1 cellular context compared by ENCODE assay signal in the genomic region with DNA sequence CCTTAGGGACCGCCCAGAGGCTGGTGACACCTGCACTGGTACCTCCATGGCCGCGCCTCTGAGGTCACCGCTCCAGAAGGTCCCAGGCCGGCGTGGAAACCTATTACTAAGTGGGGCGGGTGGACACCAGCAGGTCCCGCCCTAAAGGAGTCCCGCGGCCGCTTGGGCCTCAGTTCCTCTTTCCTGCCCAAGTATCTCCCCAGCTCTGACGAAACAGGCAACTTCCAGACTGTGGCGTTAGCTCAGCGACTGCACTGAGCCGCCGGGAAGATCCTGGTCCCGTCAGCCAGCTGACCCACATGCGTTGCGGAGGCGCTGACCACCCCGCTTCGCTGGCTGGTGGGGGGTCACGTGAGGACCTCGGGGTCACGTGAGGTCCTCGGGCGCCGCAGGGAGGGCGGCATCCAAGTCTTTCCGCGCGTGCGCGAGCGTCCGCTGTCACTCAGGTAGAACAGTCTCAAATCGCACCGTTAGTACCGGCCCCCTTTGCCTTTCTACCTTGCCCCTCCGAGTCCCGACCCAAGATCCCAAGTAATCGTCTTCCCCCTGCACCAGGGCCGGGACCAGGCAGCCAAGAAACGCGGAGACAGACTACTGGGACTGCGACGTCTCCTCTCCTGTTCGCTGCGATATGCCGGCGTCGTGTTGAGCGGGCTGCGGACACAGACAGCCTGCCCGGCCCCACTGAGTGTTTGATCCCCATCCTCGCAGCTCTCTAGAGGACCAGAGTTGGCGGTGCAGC.
A peak's percentile ranks its signal among the peaks of the same experiment; 100 is the strongest.
TF ChIP-seq lines count a peak whose summit lies in the region.

No MANE protein-coding gene starts in this region.

TF ChIP-seq in HepG2, 621 proteins besides CTCF, POLR2A, EP300 and RAD21 (continued from another document and continues in another):
- TF ChIP-seq, protein P1, sequence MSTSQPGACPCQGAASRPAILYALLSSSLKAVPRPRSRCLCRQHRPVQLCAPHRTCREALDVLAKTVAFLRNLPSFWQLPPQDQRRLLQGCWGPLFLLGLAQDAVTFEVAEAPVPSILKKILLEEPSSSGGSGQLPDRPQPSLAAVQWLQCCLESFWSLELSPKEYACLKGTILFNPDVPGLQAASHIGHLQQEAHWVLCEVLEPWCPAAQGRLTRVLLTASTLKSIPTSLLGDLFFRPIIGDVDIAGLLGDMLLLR (CRISPR knock-in tag; IDR thresholded peaks at IDR 0.05), result no peak
- TF ChIP-seq, protein P2, sequence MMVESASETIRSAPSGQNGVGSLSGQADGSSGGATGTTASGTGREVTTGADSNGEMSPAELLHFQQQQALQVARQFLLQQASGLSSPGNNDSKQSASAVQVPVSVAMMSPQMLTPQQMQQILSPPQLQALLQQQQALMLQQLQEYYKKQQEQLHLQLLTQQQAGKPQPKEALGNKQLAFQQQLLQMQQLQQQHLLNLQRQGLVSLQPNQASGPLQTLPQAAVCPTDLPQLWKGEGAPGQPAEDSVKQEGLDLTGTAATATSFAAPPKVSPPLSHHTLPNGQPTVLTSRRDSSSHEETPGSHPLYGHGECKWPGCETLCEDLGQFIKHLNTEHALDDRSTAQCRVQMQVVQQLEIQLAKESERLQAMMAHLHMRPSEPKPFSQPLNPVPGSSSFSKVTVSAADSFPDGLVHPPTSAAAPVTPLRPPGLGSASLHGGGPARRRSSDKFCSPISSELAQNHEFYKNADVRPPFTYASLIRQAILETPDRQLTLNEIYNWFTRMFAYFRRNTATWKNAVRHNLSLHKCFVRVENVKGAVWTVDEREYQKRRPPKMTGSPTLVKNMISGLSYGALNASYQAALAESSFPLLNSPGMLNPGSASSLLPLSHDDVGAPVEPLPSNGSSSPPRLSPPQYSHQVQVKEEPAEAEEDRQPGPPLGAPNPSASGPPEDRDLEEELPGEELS (CRISPR knock-in tag; IDR thresholded peaks at IDR 0.05), result no peak
- TF ChIP-seq ZKSCAN8 (CRISPR knock-in tag; IDR thresholded peaks at IDR 0.05; ENCODE audit: borderline replicate concordance) (no peak), ATAD3A (CRISPR knock-in tag; IDR thresholded peaks at IDR 0.05) (no peak), MAFF (IDR thresholded peaks at IDR 0.05; ENCODE audit: low read depth, low read length) (no peak), BHLHE40 (IDR thresholded peaks at IDR 0.05; ENCODE audit: low read length) (peak; percentile 93), NFATC3 (CRISPR knock-in tag; IDR thresholded peaks at IDR 0.05) (peak; percentile 59; the same call in 1 of the 2 replicates), ZNF614 (CRISPR knock-in tag; IDR thresholded peaks at IDR 0.05; ENCODE audit: borderline replicate concordance) (no peak), MATR3 (CRISPR knock-in tag; IDR thresholded peaks at IDR 0.05) (no peak), POLR2G (IDR thresholded peaks at IDR 0.05; ENCODE audit: low read depth, low read length) (peak; percentile 73), NRL (CRISPR knock-in tag; IDR thresholded peaks at IDR 0.05; ENCODE audit: borderline replicate concordance) (0 out of 2 replicates have a peak, but pooled peaks have one; percentile 11), SKI (IDR thresholded peaks at IDR 0.05; ENCODE audit: partially characterized antibody) (no peak), NR2F2 (IDR thresholded peaks at IDR 0.05; ENCODE audit: borderline replicate concordance, low read depth) (no peak), REXO4 (CRISPR knock-in tag; IDR thresholded peaks at IDR 0.05; ENCODE audit: borderline replicate concordance) (no peak), ZEB1 (IDR thresholded peaks at IDR 0.05; ENCODE audit: insufficient replicate concordance, low read depth) (peak; percentile 54), ZNF776 (CRISPR knock-in tag; IDR thresholded peaks at IDR 0.05) (no peak), NR3C1 (CRISPR knock-in tag; IDR thresholded peaks at IDR 0.05) (no peak), ZNF703 (CRISPR knock-in tag; IDR thresholded peaks at IDR 0.05; ENCODE audit: borderline replicate concordance) (no peak), ZNF333 (CRISPR knock-in tag; IDR thresholded peaks at IDR 0.05; ENCODE audit: borderline replicate concordance) (peak; percentile 18; the same call in 1 of the 2 replicates), ZNF615 (CRISPR knock-in tag; IDR thresholded peaks at IDR 0.05; ENCODE audit: borderline replicate concordance) (no peak), KAT8 (CRISPR knock-in tag; IDR thresholded peaks at IDR 0.05) (peak; percentile 93), ZNF549 (CRISPR knock-in tag; IDR thresholded peaks at IDR 0.05) (no peak), ZNF558 (CRISPR knock-in tag; IDR thresholded peaks at IDR 0.05; ENCODE audit: borderline replicate concordance) (no peak), CREB1 (IDR thresholded peaks at IDR 0.05) (no peak), CREB1 (CRISPR knock-in tag; IDR thresholded peaks at IDR 0.05) (no peak)
- TF ChIP-seq, protein P3, sequence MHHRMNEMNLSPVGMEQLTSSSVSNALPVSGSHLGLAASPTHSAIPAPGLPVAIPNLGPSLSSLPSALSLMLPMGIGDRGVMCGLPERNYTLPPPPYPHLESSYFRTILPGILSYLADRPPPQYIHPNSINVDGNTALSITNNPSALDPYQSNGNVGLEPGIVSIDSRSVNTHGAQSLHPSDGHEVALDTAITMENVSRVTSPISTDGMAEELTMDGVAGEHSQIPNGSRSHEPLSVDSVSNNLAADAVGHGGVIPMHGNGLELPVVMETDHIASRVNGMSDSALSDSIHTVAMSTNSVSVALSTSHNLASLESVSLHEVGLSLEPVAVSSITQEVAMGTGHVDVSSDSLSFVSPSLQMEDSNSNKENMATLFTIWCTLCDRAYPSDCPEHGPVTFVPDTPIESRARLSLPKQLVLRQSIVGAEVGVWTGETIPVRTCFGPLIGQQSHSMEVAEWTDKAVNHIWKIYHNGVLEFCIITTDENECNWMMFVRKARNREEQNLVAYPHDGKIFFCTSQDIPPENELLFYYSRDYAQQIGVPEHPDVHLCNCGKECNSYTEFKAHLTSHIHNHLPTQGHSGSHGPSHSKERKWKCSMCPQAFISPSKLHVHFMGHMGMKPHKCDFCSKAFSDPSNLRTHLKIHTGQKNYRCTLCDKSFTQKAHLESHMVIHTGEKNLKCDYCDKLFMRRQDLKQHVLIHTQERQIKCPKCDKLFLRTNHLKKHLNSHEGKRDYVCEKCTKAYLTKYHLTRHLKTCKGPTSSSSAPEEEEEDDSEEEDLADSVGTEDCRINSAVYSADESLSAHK (CRISPR knock-in tag; IDR thresholded peaks at IDR 0.05; ENCODE audit: borderline replicate concordance), result no peak
- TF ChIP-seq, protein P4, sequence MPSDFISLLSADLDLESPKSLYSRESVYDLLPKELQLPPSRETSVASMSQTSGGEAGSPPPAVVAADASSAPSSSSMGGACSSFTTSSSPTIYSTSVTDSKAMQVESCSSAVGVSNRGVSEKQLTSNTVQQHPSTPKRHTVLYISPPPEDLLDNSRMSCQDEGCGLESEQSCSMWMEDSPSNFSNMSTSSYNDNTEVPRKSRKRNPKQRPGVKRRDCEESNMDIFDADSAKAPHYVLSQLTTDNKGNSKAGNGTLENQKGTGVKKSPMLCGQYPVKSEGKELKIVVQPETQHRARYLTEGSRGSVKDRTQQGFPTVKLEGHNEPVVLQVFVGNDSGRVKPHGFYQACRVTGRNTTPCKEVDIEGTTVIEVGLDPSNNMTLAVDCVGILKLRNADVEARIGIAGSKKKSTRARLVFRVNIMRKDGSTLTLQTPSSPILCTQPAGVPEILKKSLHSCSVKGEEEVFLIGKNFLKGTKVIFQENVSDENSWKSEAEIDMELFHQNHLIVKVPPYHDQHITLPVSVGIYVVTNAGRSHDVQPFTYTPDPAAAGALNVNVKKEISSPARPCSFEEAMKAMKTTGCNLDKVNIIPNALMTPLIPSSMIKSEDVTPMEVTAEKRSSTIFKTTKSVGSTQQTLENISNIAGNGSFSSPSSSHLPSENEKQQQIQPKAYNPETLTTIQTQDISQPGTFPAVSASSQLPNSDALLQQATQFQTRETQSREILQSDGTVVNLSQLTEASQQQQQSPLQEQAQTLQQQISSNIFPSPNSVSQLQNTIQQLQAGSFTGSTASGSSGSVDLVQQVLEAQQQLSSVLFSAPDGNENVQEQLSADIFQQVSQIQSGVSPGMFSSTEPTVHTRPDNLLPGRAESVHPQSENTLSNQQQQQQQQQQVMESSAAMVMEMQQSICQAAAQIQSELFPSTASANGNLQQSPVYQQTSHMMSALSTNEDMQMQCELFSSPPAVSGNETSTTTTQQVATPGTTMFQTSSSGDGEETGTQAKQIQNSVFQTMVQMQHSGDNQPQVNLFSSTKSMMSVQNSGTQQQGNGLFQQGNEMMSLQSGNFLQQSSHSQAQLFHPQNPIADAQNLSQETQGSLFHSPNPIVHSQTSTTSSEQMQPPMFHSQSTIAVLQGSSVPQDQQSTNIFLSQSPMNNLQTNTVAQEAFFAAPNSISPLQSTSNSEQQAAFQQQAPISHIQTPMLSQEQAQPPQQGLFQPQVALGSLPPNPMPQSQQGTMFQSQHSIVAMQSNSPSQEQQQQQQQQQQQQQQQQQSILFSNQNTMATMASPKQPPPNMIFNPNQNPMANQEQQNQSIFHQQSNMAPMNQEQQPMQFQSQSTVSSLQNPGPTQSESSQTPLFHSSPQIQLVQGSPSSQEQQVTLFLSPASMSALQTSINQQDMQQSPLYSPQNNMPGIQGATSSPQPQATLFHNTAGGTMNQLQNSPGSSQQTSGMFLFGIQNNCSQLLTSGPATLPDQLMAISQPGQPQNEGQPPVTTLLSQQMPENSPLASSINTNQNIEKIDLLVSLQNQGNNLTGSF (CRISPR knock-in tag; IDR thresholded peaks at IDR 0.05), result peak; percentile 24; the same call in 1 of the 2 replicates
- TF ChIP-seq, protein P5, sequence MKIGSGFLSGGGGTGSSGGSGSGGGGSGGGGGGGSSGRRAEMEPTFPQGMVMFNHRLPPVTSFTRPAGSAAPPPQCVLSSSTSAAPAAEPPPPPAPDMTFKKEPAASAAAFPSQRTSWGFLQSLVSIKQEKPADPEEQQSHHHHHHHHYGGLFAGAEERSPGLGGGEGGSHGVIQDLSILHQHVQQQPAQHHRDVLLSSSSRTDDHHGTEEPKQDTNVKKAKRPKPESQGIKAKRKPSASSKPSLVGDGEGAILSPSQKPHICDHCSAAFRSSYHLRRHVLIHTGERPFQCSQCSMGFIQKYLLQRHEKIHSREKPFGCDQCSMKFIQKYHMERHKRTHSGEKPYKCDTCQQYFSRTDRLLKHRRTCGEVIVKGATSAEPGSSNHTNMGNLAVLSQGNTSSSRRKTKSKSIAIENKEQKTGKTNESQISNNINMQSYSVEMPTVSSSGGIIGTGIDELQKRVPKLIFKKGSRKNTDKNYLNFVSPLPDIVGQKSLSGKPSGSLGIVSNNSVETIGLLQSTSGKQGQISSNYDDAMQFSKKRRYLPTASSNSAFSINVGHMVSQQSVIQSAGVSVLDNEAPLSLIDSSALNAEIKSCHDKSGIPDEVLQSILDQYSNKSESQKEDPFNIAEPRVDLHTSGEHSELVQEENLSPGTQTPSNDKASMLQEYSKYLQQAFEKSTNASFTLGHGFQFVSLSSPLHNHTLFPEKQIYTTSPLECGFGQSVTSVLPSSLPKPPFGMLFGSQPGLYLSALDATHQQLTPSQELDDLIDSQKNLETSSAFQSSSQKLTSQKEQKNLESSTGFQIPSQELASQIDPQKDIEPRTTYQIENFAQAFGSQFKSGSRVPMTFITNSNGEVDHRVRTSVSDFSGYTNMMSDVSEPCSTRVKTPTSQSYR (CRISPR knock-in tag; IDR thresholded peaks at IDR 0.05; ENCODE audit: borderline replicate concordance), result no peak; the same call in 1 of the 2 replicates
- TF ChIP-seq, protein P6, sequence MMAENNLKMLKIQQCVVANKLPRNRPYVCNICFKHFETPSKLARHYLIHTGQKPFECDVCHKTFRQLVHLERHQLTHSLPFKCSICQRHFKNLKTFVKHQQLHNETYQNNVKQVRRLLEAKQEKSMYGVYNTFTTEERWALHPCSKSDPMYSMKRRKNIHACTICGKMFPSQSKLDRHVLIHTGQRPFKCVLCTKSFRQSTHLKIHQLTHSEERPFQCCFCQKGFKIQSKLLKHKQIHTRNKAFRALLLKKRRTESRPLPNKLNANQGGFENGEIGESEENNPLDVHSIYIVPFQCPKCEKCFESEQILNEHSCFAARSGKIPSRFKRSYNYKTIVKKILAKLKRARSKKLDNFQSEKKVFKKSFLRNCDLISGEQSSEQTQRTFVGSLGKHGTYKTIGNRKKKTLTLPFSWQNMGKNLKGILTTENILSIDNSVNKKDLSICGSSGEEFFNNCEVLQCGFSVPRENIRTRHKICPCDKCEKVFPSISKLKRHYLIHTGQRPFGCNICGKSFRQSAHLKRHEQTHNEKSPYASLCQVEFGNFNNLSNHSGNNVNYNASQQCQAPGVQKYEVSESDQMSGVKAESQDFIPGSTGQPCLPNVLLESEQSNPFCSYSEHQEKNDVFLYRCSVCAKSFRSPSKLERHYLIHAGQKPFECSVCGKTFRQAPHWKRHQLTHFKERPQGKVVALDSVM (CRISPR knock-in tag; IDR thresholded peaks at IDR 0.05), result no peak
- TF ChIP-seq, protein P7, sequence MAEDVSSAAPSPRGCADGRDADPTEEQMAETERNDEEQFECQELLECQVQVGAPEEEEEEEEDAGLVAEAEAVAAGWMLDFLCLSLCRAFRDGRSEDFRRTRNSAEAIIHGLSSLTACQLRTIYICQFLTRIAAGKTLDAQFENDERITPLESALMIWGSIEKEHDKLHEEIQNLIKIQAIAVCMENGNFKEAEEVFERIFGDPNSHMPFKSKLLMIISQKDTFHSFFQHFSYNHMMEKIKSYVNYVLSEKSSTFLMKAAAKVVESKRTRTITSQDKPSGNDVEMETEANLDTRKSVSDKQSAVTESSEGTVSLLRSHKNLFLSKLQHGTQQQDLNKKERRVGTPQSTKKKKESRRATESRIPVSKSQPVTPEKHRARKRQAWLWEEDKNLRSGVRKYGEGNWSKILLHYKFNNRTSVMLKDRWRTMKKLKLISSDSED (CRISPR knock-in tag; IDR thresholded peaks at IDR 0.05), result no peak
- TF ChIP-seq, protein P8, sequence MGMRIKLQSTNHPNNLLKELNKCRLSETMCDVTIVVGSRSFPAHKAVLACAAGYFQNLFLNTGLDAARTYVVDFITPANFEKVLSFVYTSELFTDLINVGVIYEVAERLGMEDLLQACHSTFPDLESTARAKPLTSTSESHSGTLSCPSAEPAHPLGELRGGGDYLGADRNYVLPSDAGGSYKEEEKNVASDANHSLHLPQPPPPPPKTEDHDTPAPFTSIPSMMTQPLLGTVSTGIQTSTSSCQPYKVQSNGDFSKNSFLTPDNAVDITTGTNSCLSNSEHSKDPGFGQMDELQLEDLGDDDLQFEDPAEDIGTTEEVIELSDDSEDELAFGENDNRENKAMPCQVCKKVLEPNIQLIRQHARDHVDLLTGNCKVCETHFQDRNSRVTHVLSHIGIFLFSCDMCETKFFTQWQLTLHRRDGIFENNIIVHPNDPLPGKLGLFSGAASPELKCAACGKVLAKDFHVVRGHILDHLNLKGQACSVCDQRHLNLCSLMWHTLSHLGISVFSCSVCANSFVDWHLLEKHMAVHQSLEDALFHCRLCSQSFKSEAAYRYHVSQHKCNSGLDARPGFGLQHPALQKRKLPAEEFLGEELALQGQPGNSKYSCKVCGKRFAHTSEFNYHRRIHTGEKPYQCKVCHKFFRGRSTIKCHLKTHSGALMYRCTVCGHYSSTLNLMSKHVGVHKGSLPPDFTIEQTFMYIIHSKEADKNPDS (CRISPR knock-in tag; IDR thresholded peaks at IDR 0.05), result no peak
- TF ChIP-seq, protein P9, sequence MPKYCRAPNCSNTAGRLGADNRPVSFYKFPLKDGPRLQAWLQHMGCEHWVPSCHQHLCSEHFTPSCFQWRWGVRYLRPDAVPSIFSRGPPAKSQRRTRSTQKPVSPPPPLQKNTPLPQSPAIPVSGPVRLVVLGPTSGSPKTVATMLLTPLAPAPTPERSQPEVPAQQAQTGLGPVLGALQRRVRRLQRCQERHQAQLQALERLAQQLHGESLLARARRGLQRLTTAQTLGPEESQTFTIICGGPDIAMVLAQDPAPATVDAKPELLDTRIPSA (CRISPR knock-in tag; IDR thresholded peaks at IDR 0.05; ENCODE audit: borderline replicate concordance), result no peak
